ENCODE assay signal across 13 cellular contexts in the genomic region with DNA sequence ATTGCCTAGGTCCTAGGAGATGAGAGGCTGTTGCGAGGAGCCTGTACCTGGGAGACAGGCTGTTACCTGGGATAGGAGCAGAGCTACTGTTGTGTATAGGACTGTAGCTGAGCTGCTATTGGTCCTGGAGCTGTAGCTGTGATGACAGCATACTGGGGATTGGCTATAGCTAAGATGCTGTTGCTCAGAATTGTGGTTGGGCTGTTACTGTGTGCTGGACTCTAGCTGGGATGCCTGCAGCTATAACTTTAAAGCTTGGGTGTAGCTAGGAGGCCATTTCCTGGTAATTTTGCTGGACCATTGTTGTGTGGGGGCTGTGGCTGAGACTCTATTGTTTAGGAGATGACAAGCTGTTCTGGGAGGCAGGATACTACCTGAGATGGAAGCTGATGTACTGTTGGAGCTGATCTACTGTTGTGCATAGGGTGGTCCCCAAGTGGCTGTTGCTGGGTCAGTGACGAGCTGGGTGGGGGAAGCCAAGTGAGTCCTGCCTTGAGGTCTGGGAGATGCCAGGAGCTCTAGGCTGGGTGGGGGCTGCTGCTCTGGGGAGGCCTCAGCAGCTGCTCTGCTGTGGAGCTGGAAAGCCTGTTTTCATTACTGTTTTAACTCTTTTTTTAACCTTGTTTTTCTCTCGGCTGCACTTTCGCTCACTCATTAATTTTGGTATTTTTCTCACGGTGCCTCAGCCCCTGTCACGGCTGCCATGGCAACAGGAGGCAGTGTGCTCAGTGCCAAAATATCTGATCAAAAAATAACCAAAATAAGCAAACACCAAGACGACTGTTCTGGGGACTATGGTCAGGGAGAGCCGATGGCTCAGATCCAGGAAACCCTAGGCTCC. TPM values are rescaled to one million over a fixed set of nuclear protein-coding genes. Genes with fewer than 3 reads are reported as not detected.
DNase-seq lines count a peak whose midpoint lies in the region; ATAC-seq and TF ChIP-seq lines count a peak whose summit lies in the region.
"Had no signal": no experiment of that assay in that cellular context is flagged by ENCODE, and none has a peak within 500 bp of the region (broad histone marks: within the 10 kb centered on the region; RNA-seq: fewer than 3 reads in every experiment).

No MANE protein-coding gene starts in this region.

- H3K9me3 ChIP-seq in testis, result no peaks in the 10 kb centered on the region
- H3K9me3 ChIP-seq: thoracic aorta had no signal

- 41 to 46% methylated on average over 7 to 8 of the region's 8 CpGs for WGBS in testis, 2 donors

- ATAC-seq in GM18498 (IDR thresholded peaks at IDR 0.05; ENCODE audit: unreplicated experiment), result no peak

- no peak overlapping the region for H3K27ac ChIP-seq in testis
- H3K27ac ChIP-seq: SK-N-MC, thoracic aorta had no signal

- no peaks in the 10 kb centered on the region for H3K36me3 ChIP-seq in testis (ENCODE audit: low read depth, missing control alignments)
- H3K36me3 ChIP-seq: thoracic aorta had no signal

- DNase-seq in NCI-H1694 treated with DMSO at 0.1 percent for 48 hours (lab: John Stamatoyannopoulos, UW) (peak; percentile 40), NCI-H1694 (lab: John Stamatoyannopoulos, UW) (no peak), cerebellum (ENCODE audit: low spot score) (peak; percentile 86), left kidney (ENCODE audit: low read depth, low spot score) (peak; percentile 27), testis (peak; percentile 9), NCI-H748 (lab: John Stamatoyannopoulos, UW; ENCODE audit: unreplicated experiment) (no peak), HT-29 (ENCODE audit: low spot score) (no peak)
- DNase-seq: activated CD4-positive, alpha-beta T cell treated with anti-CD3 and anti-CD28 coated beads, Interleukin-2, amount 10 ng/mL, durations not matched to agents 24 days and 14 days; effector memory CD4-positive, alpha-beta T cell; NCI-H2171 treated with DMSO at 0.1 percent for 48 hours had no signal

- H3K27me3 ChIP-seq in testis, result no peaks in the 10 kb centered on the region

- intact Hi-C loops in testis (cut with DNase I; ENCODE audit: low total_unique reads), result loop anchor here (10.0 kb wide), 1 partner anchor 74 kb away; a partner anchor contains a TSS

- no peak for TF ChIP-seq POLR2A in testis (IDR thresholded peaks at IDR 0.05)

- H3K4me1 ChIP-seq in testis, result peaks cover 30% of the 10 kb centered on the region

- no peak for TF ChIP-seq CTCF in testis (IDR thresholded peaks at IDR 0.05)

- H3K4me3 ChIP-seq in testis, result no peak overlapping the region
- H3K4me3 ChIP-seq: SK-N-MC, thoracic aorta had no signal

RNA-seq across cellular contexts. Expression of a gene that starts 3.0 kb away (rescaled TPM):
- 27.4 TPM for total RNA-seq in cerebellum
- total RNA-seq in testis, result 10 to 100 TPM in 1 of 2 donors, 1 to 10 TPM in 1; 9.6 to 10.6 TPM
- 5.6 TPM for polyA plus RNA-seq in testis (ENCODE audit: insufficient read depth, low read depth, low replicate concordance)
- total RNA-seq in HT-29 (2014; rRNA removed; shearing (Covaris generic)), result 108 and 131 TPM in 2 replicates
- total RNA-seq: activated CD4-positive, alpha-beta T cell treated with anti-CD3 and anti-CD28 coated beads, Interleukin-2, amount 10 ng/mL, durations not matched to agents 24 days and 14 days had no signal

RNA-seq across cellular contexts. Expression of a gene that starts 42.5 kb away (rescaled TPM):
- total RNA-seq in cerebellum (50.6 TPM), testis (10 to 100 TPM; 69.9 to 75.8 TPM)
- polyA plus RNA-seq in testis (ENCODE audit: insufficient read depth, low read depth, low replicate concordance), result 51.2 TPM
- total RNA-seq in HT-29 (2014; rRNA removed; shearing (Covaris generic)), result 78.2 and 84.7 TPM in 2 replicates

Comparison
In these comparisons a context has a peak if more than half of its experiments do, and no peak if none do; other contexts are left out.
1. DNase-seq: peak in NCI-H1694 treated with DMSO at 0.1 percent for 48 hours (single experiment), cerebellum (single experiment), left kidney (single experiment) and testis (single experiment); none in NCI-H1694 (single experiment), NCI-H748 (single experiment) and HT-29 (single experiment).